In the genomic region with DNA sequence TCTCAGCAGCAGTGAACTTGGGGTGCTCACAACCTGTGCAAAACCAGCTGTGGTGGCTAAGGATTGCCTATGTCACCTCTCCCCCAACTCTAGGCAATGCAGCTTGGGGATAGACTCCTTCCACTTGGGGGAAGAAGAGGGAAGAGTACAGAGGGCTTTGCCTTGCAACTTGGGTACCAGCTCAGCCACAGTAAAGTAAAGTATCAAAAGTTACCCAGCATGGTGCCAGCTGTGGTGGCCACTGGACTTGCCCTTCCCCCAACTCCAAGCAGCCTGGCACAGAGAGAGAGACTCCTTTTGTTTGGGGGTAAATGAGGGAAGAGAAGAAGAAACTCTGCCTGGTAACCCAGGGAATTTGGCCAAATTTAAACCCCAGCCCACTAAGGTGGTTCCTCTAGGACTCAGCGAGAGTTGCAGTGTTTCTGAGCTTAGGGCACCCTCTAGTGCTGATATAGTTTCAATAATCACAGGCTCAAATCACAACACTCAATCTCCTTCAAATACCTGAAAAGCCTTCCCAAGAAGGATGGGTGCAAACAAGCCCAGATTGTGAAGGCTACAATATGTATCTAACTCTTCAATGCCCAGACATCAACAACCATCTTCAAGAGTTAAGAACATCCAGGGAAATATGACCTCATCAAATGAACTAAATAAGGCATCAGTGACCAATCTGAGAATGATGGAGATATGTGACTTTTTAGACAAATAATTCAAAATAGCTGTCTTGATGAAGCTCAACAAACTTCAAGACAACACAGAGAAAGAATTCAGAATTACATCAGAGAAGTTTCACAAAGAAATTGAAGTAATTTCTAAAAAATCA, we compare ENCODE assay signal across 8 cellular contexts. TPM values are rescaled to one million over a fixed set of nuclear protein-coding genes. Genes with fewer than 3 reads are reported as not detected.
DNase-seq lines count a peak whose midpoint lies in the region; ATAC-seq, FAIRE-seq and TF ChIP-seq lines count a peak whose summit lies in the region.

No MANE protein-coding gene starts in this region.

- TF ChIP-seq CTCF in right atrium auricular region (IDR thresholded peaks at IDR 0.05) (peak in 1 of 2 donors; percentile 56), fibroblast of the aortic adventitia (IDR thresholded peaks at IDR 0.05; ENCODE audit: insufficient read depth, low read length) (peak; percentile 7)

- H3K36me3 ChIP-seq in right atrium auricular region = no peaks in the 10 kb centered on the region

- intact Hi-C loops in Right ventricle myocardium inferior (cut with DNase I) = no loop called here

- H3K4me3 ChIP-seq in right atrium auricular region (no peak overlapping the region), fibroblast of the aortic adventitia (ENCODE audit: low read depth, low read length) (no peak overlapping the region)

- H3K27me3 ChIP-seq in right atrium auricular region = no peaks in the 10 kb centered on the region

- no peak for FAIRE-seq in GM12891 (lab: Jason Lieb, UNC)

- no peaks in the 10 kb centered on the region for H3K9me3 ChIP-seq in right atrium auricular region

- no peak overlapping the region for H3K27ac ChIP-seq in right atrium auricular region

- no peak for TF ChIP-seq POLR2A in GM12891 (IDR thresholded peaks at IDR 0.05; ENCODE audit: low read depth, low read length)

- DNase-seq in Right ventricle myocardium inferior (ENCODE audit: missing footprints) = no peak
- DNase-seq in right atrium auricular region (ENCODE audit: low spot score) = no peak
- DNase-seq in NCI-H82 (lab: John Stamatoyannopoulos, UW) = peak; percentile 55
- DNase-seq in fibroblast of the aortic adventitia (ENCODE audit: low read depth) = peak; percentile 11
- no peak for DNase-seq in GM12891 (ENCODE audit: insufficient read length, low spot score)

- H3K4me1 ChIP-seq in right atrium auricular region = no peaks in the 10 kb centered on the region

- ATAC-seq in Right ventricle myocardium inferior = peak; percentile 63
- ATAC-seq in GM19328 (IDR thresholded peaks at IDR 0.05; ENCODE audit: unreplicated experiment) = no peak
- ATAC-seq in GM18868 (IDR thresholded peaks at IDR 0.05; ENCODE audit: unreplicated experiment) = no peak
- ATAC-seq in HG02840 (IDR thresholded peaks at IDR 0.05; ENCODE audit: low FRiP score, unreplicated experiment) = no peak

TF ChIP-seq in GM12891, 5 proteins besides CTCF, POLR2A, EP300 and RAD21:
- TF ChIP-seq POU2F2 (IDR thresholded peaks at IDR 0.05; ENCODE audit: low read depth, low read length) (no peak), PAX5 (IDR thresholded peaks at IDR 0.05; ENCODE audit: insufficient read depth, low read length, severe bottlenecking) (no peak), SPI1 (IDR thresholded peaks at IDR 0.05; ENCODE audit: low read depth, low read length) (no peak), POLR2AphosphoS5 (IDR thresholded peaks at IDR 0.05; ENCODE audit: low read depth, low read length) (no peak), TAF1 (IDR thresholded peaks at IDR 0.05; ENCODE audit: low read depth, low read length) (no peak)

RNA-seq across cellular contexts. Expression of gene DEFB129, which starts 7.6 kb away (rescaled TPM):
- total RNA-seq in Right ventricle myocardium inferior = not detected
- total RNA-seq in right atrium auricular region = not detected
- total RNA-seq in fibroblast of the aortic adventitia (ENCODE audit: low replicate concordance) = not detected in 2 replicates
- polyA plus RNA-seq in GM12891 (2012; ENCODE audit: low read depth, missing spikeins) = not detected

RNA-seq across cellular contexts. Expression of gene DEFB128, which starts 30.0 kb away (rescaled TPM):
- total RNA-seq in Right ventricle myocardium inferior (not detected), right atrium auricular region (not detected), fibroblast of the aortic adventitia (ENCODE audit: low replicate concordance) (not detected in 2 replicates)
- polyA plus RNA-seq in GM12891 (2012; ENCODE audit: low read depth, missing spikeins) = not detected

RNA-seq across cellular contexts. Expression of gene DEFB132, which starts 38.0 kb away (rescaled TPM):
- total RNA-seq in Right ventricle myocardium inferior = not detected
- total RNA-seq in right atrium auricular region = not detected
- total RNA-seq in fibroblast of the aortic adventitia (ENCODE audit: low replicate concordance) = not detected in 2 replicates
- polyA plus RNA-seq in GM12891 (2012; ENCODE audit: low read depth, missing spikeins) = not detected

Comparison
In these comparisons a context has a peak if more than half of its experiments do, and no peak if none do; other contexts are left out.
1. DNase-seq: peak in NCI-H82 (single experiment) and fibroblast of the aortic adventitia (single experiment); none in Right ventricle myocardium inferior (single experiment), right atrium auricular region (single experiment) and GM12891 (single experiment).